In the genomic region with DNA sequence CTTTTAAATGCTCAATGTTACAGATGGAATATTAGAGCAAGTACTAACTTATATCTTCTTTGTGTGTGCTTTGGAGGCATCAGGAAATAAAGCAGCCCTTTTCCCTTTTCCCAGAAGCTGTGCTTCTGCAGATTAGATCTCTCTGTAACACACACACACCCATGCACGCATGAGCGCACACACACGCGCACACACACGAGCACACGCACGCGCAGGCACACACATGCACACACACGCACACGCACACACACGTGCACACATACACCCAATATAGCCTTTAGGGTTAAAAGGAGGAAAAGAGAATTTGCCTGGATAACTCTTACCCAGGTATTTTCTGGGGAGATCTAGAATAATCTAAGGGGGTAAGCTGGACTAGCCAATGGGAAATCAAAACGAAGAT, we compare ENCODE assay signal across 10 cellular contexts.
"Had no signal": no experiment of that assay in that cellular context is flagged by ENCODE, and none has a peak within 500 bp of the region (broad histone marks: within the 10 kb centered on the region; RNA-seq: fewer than 3 reads in every experiment).

No MANE protein-coding gene starts in this region.

- H3K27ac ChIP-seq: GM23248 had no signal

- DNase-seq: GM23248, GOT3, H7, H9, HCEC 1CT, HFFc6 had no signal

- H3K4me2 ChIP-seq: GM23338 had no signal

- H3K9me3 ChIP-seq: HAP-1 had no signal

- FAIRE-seq: H1 had no signal

- H3K4me3 Mint-ChIP-seq: GM23338, H9, HFFc6 had no signal

- H3K27ac Mint-ChIP-seq: GM23338, H9, HFFc6 had no signal

- H3K9me3 Mint-ChIP-seq: HFFc6 had no signal

- H3K4me1 ChIP-seq: HAP-1 had no signal

- ATAC-seq: GM23338, HCT116 had no signal

- H2AFZ ChIP-seq: GM23248, GM23338 had no signal

- H3K4me3 ChIP-seq: GM23248, GM23338, HAP-1 had no signal

- H3K36me3 ChIP-seq: HAP-1 had no signal

- H3K4me1 Mint-ChIP-seq: GM23338 had no signal

- H3K9ac ChIP-seq: GM23248 had no signal
